ENCODE assay signal across 8 cellular contexts in genomic region chr20:23606652-23607049, GRCh38. TPM values are rescaled to one million over a fixed set of nuclear protein-coding genes. Genes with fewer than 3 reads are reported as not detected.
DNase-seq lines count a peak whose midpoint lies in the region; ATAC-seq and TF ChIP-seq lines count a peak whose summit lies in the region.

No MANE protein-coding gene starts in this region.

- ATAC-seq in HG02678 (IDR thresholded peaks at IDR 0.05; ENCODE audit: unreplicated experiment) = peak; percentile 96

- H3K4me3 ChIP-seq in smooth muscle cell = no peak overlapping the region

- 8% methylated on average over 9 of the region's 9 CpGs for WGBS in smooth muscle cell (ENCODE audit: low lambda C conversion rate)

- no peaks in the 10 kb centered on the region for H3K27me3 ChIP-seq in smooth muscle cell (ENCODE audit: low read depth)

- H3F3A ChIP-seq in smooth muscle cell (ENCODE audit: low read depth) = no peaks in the 10 kb centered on the region

- H3K36me3 ChIP-seq in smooth muscle cell (ENCODE audit: low read depth) = no peaks in the 10 kb centered on the region

- no peak overlapping the region for H2AFZ ChIP-seq in smooth muscle cell (ENCODE audit: low read depth)

- H3K4me1 ChIP-seq in smooth muscle cell (ENCODE audit: low read depth) = peaks cover 7% of the 10 kb centered on the region

- TF ChIP-seq CTCF in smooth muscle cell (IDR thresholded peaks at IDR 0.05; ENCODE audit: borderline replicate concordance, insufficient read depth, poor library complexity, severe bottlenecking) = peak; percentile 88

- H3K27ac ChIP-seq in smooth muscle cell (ENCODE audit: low read depth) = no peak overlapping the region

- no peaks in the 10 kb centered on the region for H3K79me2 ChIP-seq in smooth muscle cell (ENCODE audit: low read depth)

- H3K4me2 ChIP-seq in smooth muscle cell = no peak overlapping the region

- no peak overlapping the region for H3K9ac ChIP-seq in smooth muscle cell (ENCODE audit: low read depth)

- no peaks in the 10 kb centered on the region for H3K9me3 ChIP-seq in smooth muscle cell (replicated peaks; ENCODE audit: low read depth)

- DNase-seq in NCI-H187 (lab: John Stamatoyannopoulos, UW) (peak; percentile 7 to 26), NCI-H187 treated with DMSO at 0.1 percent for 48 hours (lab: John Stamatoyannopoulos, UW) (no peak), NCI-H128 (lab: John Stamatoyannopoulos, UW; ENCODE audit: unreplicated experiment) (peak; percentile 45), T-helper 1 cell (peak in 3 of 5 donors; percentile 12 to 30 (median 23)), anterior cingulate cortex (lab: John Stamatoyannopoulos, UW) (peak in 50 of 58 donors; percentile 16 to 83 (median 48)), hypothalamus (lab: John Stamatoyannopoulos, UW) (peak in 44 of 51 donors; percentile 8 to 74 (median 52)), smooth muscle cell (lab: John Stamatoyannopoulos, UW; ENCODE audit: unreplicated experiment) (peak; percentile 33)

- H4K20me1 ChIP-seq in smooth muscle cell (ENCODE audit: low read depth) = no peaks in the 10 kb centered on the region

RNA-seq across cellular contexts. Expression of gene CST9, which starts 0.9 kb away (rescaled TPM):
- not detected in 2 replicates for total RNA-seq in smooth muscle cell
- not detected in 2 replicates for polyA plus RNA-seq in smooth muscle cell

RNA-seq across cellular contexts. Expression of gene CST3, which starts 31.1 kb away (rescaled TPM):
- total RNA-seq in smooth muscle cell = 146 and 170 TPM in 2 replicates
- polyA plus RNA-seq in smooth muscle cell = 338 and 410 TPM in 2 replicates

RNA-seq across cellular contexts. Expression of gene CST9L, which starts 38.4 kb away (rescaled TPM):
- total RNA-seq in smooth muscle cell = not detected in 2 replicates
- not detected in 2 replicates for polyA plus RNA-seq in smooth muscle cell
